1 cellular context compared by ENCODE assay signal in the genomic region with DNA sequence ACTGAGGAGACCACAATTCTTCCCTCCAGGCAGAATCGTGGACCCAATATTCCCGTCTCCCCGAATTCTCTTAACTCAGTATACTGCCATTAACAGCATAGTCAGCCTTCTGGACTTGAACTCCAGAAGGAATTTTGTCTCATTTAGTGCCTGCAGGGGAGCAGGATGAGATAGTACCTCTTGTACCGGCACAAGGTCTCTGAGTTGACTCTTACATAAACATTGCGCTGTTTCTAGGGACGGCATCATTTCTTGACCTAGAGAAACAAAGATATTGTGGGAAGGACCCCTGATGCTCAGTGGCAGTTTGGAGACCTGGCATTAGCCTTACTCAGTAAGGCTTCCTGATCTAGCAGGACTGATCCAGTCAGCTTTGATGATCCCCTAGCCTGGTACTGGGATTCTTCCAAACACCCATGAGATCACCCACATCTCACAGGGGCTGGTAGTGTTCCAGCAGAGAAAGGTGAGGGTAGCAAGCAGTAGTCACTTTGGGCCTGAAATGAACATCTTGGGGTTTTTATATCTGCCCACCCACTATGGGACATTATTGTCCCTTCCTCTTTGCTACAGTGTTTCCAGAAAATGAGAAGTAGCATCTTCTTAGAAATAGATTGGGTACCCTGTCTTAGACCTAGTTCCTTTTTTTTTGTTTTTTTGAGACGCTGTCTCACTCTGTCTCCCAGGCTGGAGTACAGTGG.
TF ChIP-seq lines count a peak whose summit lies in the region.

No MANE protein-coding gene starts in this region.

TF ChIP-seq in liver, 16 proteins besides CTCF, POLR2A, EP300 and RAD21 (continued from another document):
- TF ChIP-seq, protein P1, sequence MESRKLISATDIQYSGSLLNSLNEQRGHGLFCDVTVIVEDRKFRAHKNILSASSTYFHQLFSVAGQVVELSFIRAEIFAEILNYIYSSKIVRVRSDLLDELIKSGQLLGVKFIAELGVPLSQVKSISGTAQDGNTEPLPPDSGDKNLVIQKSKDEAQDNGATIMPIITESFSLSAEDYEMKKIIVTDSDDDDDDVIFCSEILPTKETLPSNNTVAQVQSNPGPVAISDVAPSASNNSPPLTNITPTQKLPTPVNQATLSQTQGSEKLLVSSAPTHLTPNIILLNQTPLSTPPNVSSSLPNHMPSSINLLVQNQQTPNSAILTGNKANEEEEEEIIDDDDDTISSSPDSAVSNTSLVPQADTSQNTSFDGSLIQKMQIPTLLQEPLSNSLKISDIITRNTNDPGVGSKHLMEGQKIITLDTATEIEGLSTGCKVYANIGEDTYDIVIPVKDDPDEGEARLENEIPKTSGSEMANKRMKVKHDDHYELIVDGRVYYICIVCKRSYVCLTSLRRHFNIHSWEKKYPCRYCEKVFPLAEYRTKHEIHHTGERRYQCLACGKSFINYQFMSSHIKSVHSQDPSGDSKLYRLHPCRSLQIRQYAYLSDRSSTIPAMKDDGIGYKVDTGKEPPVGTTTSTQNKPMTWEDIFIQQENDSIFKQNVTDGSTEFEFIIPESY (IDR thresholded peaks at IDR 0.05), result no peak
- TF ChIP-seq NR2F2 (IDR thresholded peaks at IDR 0.05), result no peak
